Comparison of ENCODE assay signal across 8 cellular contexts in genomic region chr19:46717034-46717715, GRCh38. TPM values are rescaled to one million over a fixed set of nuclear protein-coding genes. Genes with fewer than 3 reads are reported as not detected.
DNase-seq lines count a peak whose midpoint lies in the region; TF ChIP-seq lines count a peak whose summit lies in the region.

TSS of gene PRKD2 (minus strand) at chr19:46717114. CDS start at chr19:46716370, 744 bp downstream.

- no peaks in the 10 kb centered on the region for H3K27me3 ChIP-seq in mucosa of stomach (ENCODE audit: control insufficient read depth, insufficient read depth, low read length)

- H3K36me3 ChIP-seq in mucosa of stomach (ENCODE audit: control insufficient read depth, insufficient read depth, low read length) = no peaks in the 10 kb centered on the region

- no peaks in the 10 kb centered on the region for H3K9me3 Mint-ChIP-seq in activated T-cell treated with anti-CD3 and anti-CD28 coated beads, Interleukin-2, amount 50 U/mL, for 24 hours

- peaks cover 70% of the 10 kb centered on the region for H3K36me3 Mint-ChIP-seq in activated T-cell treated with anti-CD3 and anti-CD28 coated beads, Interleukin-2, amount 50 U/mL, for 24 hours (ENCODE audit: low read depth)

- peaks cover 26% of the 10 kb centered on the region for H3K4me1 ChIP-seq in mucosa of stomach (ENCODE audit: control insufficient read depth, insufficient read depth, low read length)

- DNase-seq in NK-92 treated with Interleukin-12 subunit alpha and Interleukin-12 subunit beta, amount 100 ng/mL, for 24 hours (lab: John Stamatoyannopoulos, UW) = peak; percentile 83
- DNase-seq in NK-92 (lab: John Stamatoyannopoulos, UW; ENCODE audit: unreplicated experiment) (no peak), HS-27A (ENCODE audit: low read depth) (peak; percentile 55), erythroblast (lab: John Stamatoyannopoulos, UW) (peak; percentile 84 to 90)
- DNase-seq in activated T-cell treated with anti-CD3 and anti-CD28 coated beads, Interleukin-2, amount 50 U/mL, for 24 hours = peak; percentile 96
- DNase-seq in stimulated activated CD8-positive, alpha-beta memory T cell treated with anti-CD3 and anti-CD28 coated beads, Interleukin-4, amount 100 ng/mL, for 4 hours (ENCODE audit: low read depth in 2 of 2, low spot score in 1 of 2) = peak; percentile 77 to 89

- peaks cover 49% of the 10 kb centered on the region for H3K4me1 Mint-ChIP-seq in activated T-cell treated with anti-CD3 and anti-CD28 coated beads, Interleukin-2, amount 50 U/mL, for 24 hours (ENCODE audit: low read depth)

- H3K9me3 ChIP-seq in mucosa of stomach (ENCODE audit: control insufficient read depth, low read length) = no peaks in the 10 kb centered on the region

- peak within 1 kb of the TSS; percentile 93 for H3K4me3 Mint-ChIP-seq in activated T-cell treated with anti-CD3 and anti-CD28 coated beads, Interleukin-2, amount 50 U/mL, for 24 hours

- TF ChIP-seq POLR2A in erythroblast (IDR thresholded peaks at IDR 0.05; ENCODE audit: low read length) = no peak

- H3K4me3 ChIP-seq in mucosa of stomach (ENCODE audit: low read length) = peak within 1 kb of the TSS; percentile 80

- no peaks in the 10 kb centered on the region for H3K27me3 Mint-ChIP-seq in activated T-cell treated with anti-CD3 and anti-CD28 coated beads, Interleukin-2, amount 50 U/mL, for 24 hours

- peak within 1 kb of the TSS; percentile 94 for H3K27ac Mint-ChIP-seq in activated T-cell treated with anti-CD3 and anti-CD28 coated beads, Interleukin-2, amount 50 U/mL, for 24 hours

- H3K9ac ChIP-seq in mucosa of stomach (ENCODE audit: low read length) = peak within 1 kb of the TSS; percentile 97

TF ChIP-seq in PFSK-1, 5 proteins besides CTCF, POLR2A, EP300 and RAD21:
- TF ChIP-seq FOXP2 (optimal IDR thresholded peaks at IDR 0.05; ENCODE audit: borderline replicate concordance, extremely low read depth, extremely low read length, insufficient read depth) (no peak), REST (IDR thresholded peaks at IDR 0.05; ENCODE audit: insufficient read depth in 1 of 2, low read depth in 2 of 2, low read length in 2 of 2) (no peak), POLR2AphosphoS5 (IDR thresholded peaks at IDR 0.05; ENCODE audit: low read depth, low read length) (peak; percentile 69), TAF1 (IDR thresholded peaks at IDR 0.05; ENCODE audit: borderline replicate concordance, insufficient read depth, low read length) (no peak), SIN3A (IDR thresholded peaks at IDR 0.05; ENCODE audit: borderline replicate concordance, insufficient read depth, low read length) (no peak)

RNA-seq across cellular contexts. Expression of gene PRKD2, which starts in this region (rescaled TPM):
- 52.1 TPM for polyA plus RNA-seq in PFSK-1 (2012; ENCODE audit: insufficient read length, low read depth)
